In the genomic region with DNA sequence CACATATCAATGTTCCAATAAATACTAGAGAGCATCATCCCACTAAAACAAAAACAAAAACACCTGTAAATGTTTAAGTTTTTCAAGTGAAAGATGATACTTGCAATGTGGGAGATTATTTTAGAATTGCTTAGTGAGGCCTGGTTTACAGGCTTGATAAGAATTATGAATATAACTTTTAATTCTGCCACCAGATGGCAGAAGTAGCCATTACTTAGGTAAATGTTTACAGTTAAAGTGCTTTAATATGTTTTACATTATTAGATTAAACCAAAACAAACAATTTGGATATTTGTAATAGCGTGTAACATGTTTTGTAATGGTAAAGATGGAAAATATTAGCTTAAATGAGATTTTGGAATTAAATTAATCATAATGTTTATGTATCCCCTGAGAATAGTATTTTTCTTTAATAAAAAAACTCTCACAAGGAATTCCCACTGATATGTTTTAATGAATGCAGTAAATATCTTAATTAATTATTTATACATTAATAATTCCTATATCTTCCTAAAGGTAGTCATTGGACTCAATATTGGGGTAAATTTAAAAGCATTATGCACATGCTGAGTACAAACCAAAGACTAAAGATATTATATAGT, we compare ENCODE assay signal across 8 cellular contexts.
DNase-seq lines count a peak whose midpoint lies in the region; TF ChIP-seq lines count a peak whose summit lies in the region.

No MANE protein-coding gene starts in this region.

- no peak overlapping the region for H3K27ac Mint-ChIP-seq in immature natural killer cell

- no peaks in the 10 kb centered on the region for H3K4me1 ChIP-seq in GM23248 (ENCODE audit: insufficient read depth)
- H3K4me1 ChIP-seq in hepatocyte (ENCODE audit: insufficient read depth) = no peaks in the 10 kb centered on the region
- no peaks in the 10 kb centered on the region for H3K4me1 ChIP-seq in ovary (ENCODE audit: insufficient read depth)

- DNase-seq in AG08395 (ENCODE audit: low spot score) = peak; percentile 13
- DNase-seq in GM23248 = peak; percentile 60
- DNase-seq in RWPE1 (ENCODE audit: low spot score) = no peak
- DNase-seq in hepatocyte (ENCODE audit: low spot score) = peak; percentile 29
- no peak for DNase-seq in stimulated activated naive CD4-positive, alpha-beta T cell treated with Interleukin-2 at 50 U/mL for 16 hours (lab: John Stamatoyannopoulos, UW)
- DNase-seq in immature natural killer cell = no peak
- no peak for DNase-seq in MG63
- no peak for DNase-seq in ovary

- no peaks in the 10 kb centered on the region for H4K20me1 ChIP-seq in GM23248 (ENCODE audit: insufficient read depth)
- H4K20me1 ChIP-seq in hepatocyte (ENCODE audit: insufficient read depth, poor library complexity, severe bottlenecking) = no peaks in the 10 kb centered on the region

- intact Hi-C loops in ovary (cut with DNase I) = no loop called here

- H2AFZ ChIP-seq in GM23248 = no peak overlapping the region
- H2AFZ ChIP-seq in hepatocyte = no peak overlapping the region

- H3K4me3 ChIP-seq in GM23248 = no peak overlapping the region
- H3K4me3 ChIP-seq in hepatocyte = no peak overlapping the region
- H3K4me3 ChIP-seq in MG63 = no peak overlapping the region
- H3K4me3 ChIP-seq in ovary = no peak overlapping the region

- no peak for TF ChIP-seq POLR2A in ovary (IDR thresholded peaks at IDR 0.05)

- H3K9me3 ChIP-seq in GM23248 (ENCODE audit: low read depth) (no peaks in the 10 kb centered on the region), hepatocyte (ENCODE audit: low read depth) (no peaks in the 10 kb centered on the region), MG63 (no peaks in the 10 kb centered on the region), ovary (no peaks in the 10 kb centered on the region)

- H3K27me3 Mint-ChIP-seq in immature natural killer cell (ENCODE audit: low read depth in 3 of 3) = peaks cover 0 to 3% (median 3%) of the 10 kb centered on the region in 3 donors

- H3K36me3 Mint-ChIP-seq in immature natural killer cell = no peaks in the 10 kb centered on the region

- POLR2A ChIA-PET in RWPE1 (lab: Yijun Ruan, JAX; ENCODE audit: low non-redundant PET) = no interaction called here

- H3K27me3 ChIP-seq in GM23248 (replicated peaks; ENCODE audit: insufficient read depth) = no peaks in the 10 kb centered on the region
- no peaks in the 10 kb centered on the region for H3K27me3 ChIP-seq in hepatocyte
- no peaks in the 10 kb centered on the region for H3K27me3 ChIP-seq in MG63
- no peaks in the 10 kb centered on the region for H3K27me3 ChIP-seq in ovary

- H3K4me2 ChIP-seq in GM23248 (ENCODE audit: unreplicated experiment) (no peak overlapping the region), hepatocyte (no peak overlapping the region)

- WGBS in GM23248 (ENCODE audit: low coverage in 1 of 2, low lambda C conversion rate in 2 of 2, missing lambda C conversion rate in 2 of 2), 2 experiments = 0 to 7% methylated on average over 1 of the region's 1 CpG
- 45% methylated on average over 1 of the region's 1 CpG for WGBS in hepatocyte (ENCODE audit: low lambda C conversion rate, missing lambda C conversion rate)
- 8 to 16% (median 8%) methylated on average over 1 of the region's 1 CpG for WGBS in ovary, 3 donors

- CTCF ChIA-PET in RWPE1 (lab: Yijun Ruan, JAX) = interaction anchor here (0.5 kb wide), 1 partner anchor 360 kb away, joined by 3 read pairs; no protein-coding TSS in a partner anchor

- H3K79me2 ChIP-seq in GM23248 (ENCODE audit: insufficient read depth) (no peaks in the 10 kb centered on the region), hepatocyte (no peaks in the 10 kb centered on the region)

- H3K9ac ChIP-seq in GM23248 = no peak overlapping the region

- no peaks in the 10 kb centered on the region for H3K4me1 Mint-ChIP-seq in immature natural killer cell

- TF ChIP-seq CTCF in RWPE1 (conservative IDR thresholded peaks at IDR 0.05; ENCODE audit: low read depth) (peak; percentile 35), hepatocyte (IDR thresholded peaks at IDR 0.05; ENCODE audit: poor library complexity) (peak; percentile 58), ovary (IDR thresholded peaks at IDR 0.05) (no peak)

- no peak overlapping the region for H3K4me3 Mint-ChIP-seq in immature natural killer cell

- H3K9me3 Mint-ChIP-seq in immature natural killer cell = peaks cover 0 to 2% (median 0%) of the 10 kb centered on the region in 6 donors

- no peaks in the 10 kb centered on the region for H3F3A ChIP-seq in GM23248 (ENCODE audit: insufficient read depth)

- H3K36me3 ChIP-seq in GM23248 (ENCODE audit: low read depth) (no peaks in the 10 kb centered on the region), hepatocyte (replicated peaks; ENCODE audit: insufficient read depth, low read depth) (no peaks in the 10 kb centered on the region), MG63 (no peaks in the 10 kb centered on the region), ovary (no peaks in the 10 kb centered on the region)

- in situ Hi-C loops in GM23248 (cut with MboI) = no loop called here

- no peak overlapping the region for H3K27ac ChIP-seq in GM23248
- no peak overlapping the region for H3K27ac ChIP-seq in RWPE1
- H3K27ac ChIP-seq in hepatocyte = no peak overlapping the region
- H3K27ac ChIP-seq in ovary = no peak overlapping the region

- TF ChIP-seq EP300 in ovary (IDR thresholded peaks at IDR 0.05) = no peak

- H3K9me2 ChIP-seq in GM23248 (ENCODE audit: insufficient read depth) (no peaks in the 10 kb centered on the region), hepatocyte (replicated peaks; ENCODE audit: insufficient read depth) (no peaks in the 10 kb centered on the region)

Comparison
In these comparisons a context has a peak if more than half of its experiments do, and no peak if none do; other contexts are left out.
1. DNase-seq: peak in AG08395 (single experiment), GM23248 (single experiment) and hepatocyte (single experiment); none in RWPE1 (single experiment), stimulated activated naive CD4-positive, alpha-beta T cell treated with Interleukin-2 at 50 U/mL for 16 hours (single experiment), immature natural killer cell (0 of 3), MG63 (single experiment) and ovary (0 of 5).
2. CTCF ChIP-seq: peak in RWPE1 (single experiment) and hepatocyte (single experiment); none in ovary (0 of 3).